Comparison of ENCODE assay signal across 18 cellular contexts in the genomic region with DNA sequence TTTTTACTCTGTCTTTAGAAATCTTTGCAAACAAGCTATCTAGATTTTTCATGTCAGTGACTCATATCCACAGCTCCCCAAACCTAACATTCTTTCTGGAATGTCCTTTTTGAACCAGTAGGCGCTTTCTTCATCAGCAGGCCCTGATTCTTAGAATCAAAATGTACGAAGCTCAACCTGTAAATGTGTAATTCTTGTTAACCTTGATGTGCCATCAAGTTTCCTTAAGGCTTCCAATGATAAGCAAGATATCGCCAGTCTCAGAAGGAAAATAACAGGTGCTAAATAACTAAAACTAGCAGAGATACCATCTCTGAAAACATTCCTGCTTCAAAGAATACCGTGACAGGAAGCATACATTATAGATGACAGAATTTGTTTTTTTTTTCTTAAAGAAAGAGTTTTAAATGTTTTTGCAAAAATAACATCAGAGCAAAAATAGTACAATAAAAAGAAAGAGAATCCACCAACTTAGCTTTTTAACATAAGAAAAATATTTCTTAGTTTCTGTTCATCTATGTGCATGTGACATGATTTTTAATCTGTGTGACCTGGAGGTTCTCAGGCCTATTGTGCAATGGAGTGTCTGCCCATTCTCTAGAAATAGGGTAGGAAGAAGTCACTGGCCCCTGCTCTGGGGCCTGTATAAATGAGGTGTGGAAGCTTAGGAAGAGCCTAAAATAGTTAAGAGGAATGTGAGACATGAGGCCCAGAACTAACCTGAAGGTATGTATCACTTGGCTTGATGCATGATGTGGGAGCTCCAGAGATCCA. TPM values are rescaled to one million over a fixed set of nuclear protein-coding genes. Genes with fewer than 3 reads are reported as not detected.
A peak's percentile ranks its signal among the peaks of the same experiment; 100 is the strongest.
DNase-seq lines count a peak whose midpoint lies in the region; FAIRE-seq and TF ChIP-seq lines count a peak whose summit lies in the region.
"Had no signal": no experiment of that assay in that cellular context is flagged by ENCODE, and none has a peak within 500 bp of the region (broad histone marks: within the 10 kb centered on the region; RNA-seq: fewer than 3 reads in every experiment).

No MANE protein-coding gene starts in this region.

- peak overlapping the region; percentile 39 for H3K27ac ChIP-seq in trophoblast cell (ENCODE audit: low read depth, low read length)
- H3K27ac ChIP-seq: neural progenitor cell, SJSA1, testis had no signal

- peak overlapping the region; percentile 75 for H3K27ac Mint-ChIP-seq in activated naive CD4-positive, alpha-beta T cell treated with anti-CD3 and anti-CD28 coated beads for 36 hours
- H3K27ac Mint-ChIP-seq: activated CD8-positive, alpha-beta T cell treated with anti-CD3 and anti-CD28 coated beads for 36 hours; immature natural killer cell; neural progenitor cell had no signal

- H3K27me3 ChIP-seq in trophoblast cell (ENCODE audit: insufficient read depth, low read length): no peaks in the 10 kb centered on the region
- H3K27me3 ChIP-seq: neural progenitor cell, SJSA1, testis had no signal

- no peak overlapping the region for H3K23ac ChIP-seq in trophoblast cell (ENCODE audit: low read length)

- H2AFZ ChIP-seq in trophoblast cell (ENCODE audit: insufficient read depth, low read length, poor library complexity): no peak overlapping the region
- H2AFZ ChIP-seq: neural progenitor cell had no signal

- H3K9ac ChIP-seq in trophoblast cell (ENCODE audit: low read length): no peak overlapping the region
- H3K9ac ChIP-seq: neural progenitor cell had no signal

- H3K4me3 Mint-ChIP-seq in activated naive CD4-positive, alpha-beta T cell treated with anti-CD3 and anti-CD28 coated beads for 36 hours: no peak overlapping the region
- H3K4me3 Mint-ChIP-seq: activated CD8-positive, alpha-beta T cell treated with anti-CD3 and anti-CD28 coated beads for 36 hours; immature natural killer cell; neural progenitor cell had no signal

- no peak for FAIRE-seq in D721Med (lab: Jason Lieb, UNC)

- no peaks in the 10 kb centered on the region for H3K36me3 Mint-ChIP-seq in activated naive CD4-positive, alpha-beta T cell treated with anti-CD3 and anti-CD28 coated beads for 36 hours (ENCODE audit: low read depth)
- H3K36me3 Mint-ChIP-seq: immature natural killer cell, neural progenitor cell had no signal

- H3K4me1 ChIP-seq in trophoblast cell (ENCODE audit: control insufficient read depth in 1 of 2, insufficient read depth in 2 of 2, low read length in 2 of 2): peaks cover 22 to 36% of the 10 kb centered on the region in 2 experiments
- H3K4me1 ChIP-seq: neural progenitor cell, testis had no signal

- peaks cover 16% of the 10 kb centered on the region for H3K4me1 Mint-ChIP-seq in activated naive CD4-positive, alpha-beta T cell treated with anti-CD3 and anti-CD28 coated beads for 36 hours (ENCODE audit: low read depth)
- H3K4me1 Mint-ChIP-seq: immature natural killer cell, neural progenitor cell had no signal

- H2BK120ac ChIP-seq in trophoblast cell (ENCODE audit: insufficient read depth, low read length, poor library complexity): no peak overlapping the region

- TF ChIP-seq CTCF in D721Med (IDR thresholded peaks at IDR 0.05; ENCODE audit: insufficient read depth, missing control alignments): no peak

- H2BK5ac ChIP-seq in trophoblast cell (ENCODE audit: low read depth, low read length, poor library complexity): no peak overlapping the region

- intact Hi-C loops in activated naive CD4-positive, alpha-beta T cell treated with anti-CD3 and anti-CD28 coated beads for 36 hours (cut with micrococcal nuclease): loop anchor here (1.0 to 5.0 kb wide), 2 partner anchors 15 to 184 kb away; partner anchors contain the start of genes EID1 and SECISBP2L

- H3K4ac ChIP-seq in trophoblast cell (ENCODE audit: low read depth, low read length): no peak overlapping the region

- H3K9me3 ChIP-seq in trophoblast cell (ENCODE audit: insufficient read depth, low read depth, low read length): no peaks in the 10 kb centered on the region
- H3K9me3 ChIP-seq: SJSA1, testis had no signal

- no CpG with 5 or more reads among the region's 4 CpGs for WGBS in trophoblast cell (ENCODE audit: extremely low coverage, insufficient coverage, insufficient read length)

- no peak overlapping the region for H4K8ac ChIP-seq in trophoblast cell (ENCODE audit: low read depth, low read length)

- H3K79me1 ChIP-seq in trophoblast cell (ENCODE audit: low read length): peaks cover 19% of the 10 kb centered on the region

- H3K4me2 ChIP-seq in trophoblast cell (ENCODE audit: low read length): no peak overlapping the region
- H3K4me2 ChIP-seq: neural progenitor cell had no signal

- no peak for DNase-seq in activated naive CD4-positive, alpha-beta T cell treated with anti-CD3 and anti-CD28 coated beads for 36 hours
- no peak for DNase-seq in activated naive CD4-positive, alpha-beta T cell treated with Interleukin-2 at 50 U/mL for 16 hours
- peak; percentile 19 for DNase-seq in M059J (ENCODE audit: low read depth)
- DNase-seq in dermis blood vessel endothelial cell: peak; percentile 44
- DNase-seq in trophoblast cell: peak in 1 of 2 donors; percentile 38
- no peak for DNase-seq in D721Med (ENCODE audit: insufficient read length, low spot score)
- no peak for DNase-seq in germinal center (ENCODE audit: low spot score)
- DNase-seq in COLO668 (lab: John Stamatoyannopoulos, UW; ENCODE audit: unreplicated experiment): no peak
- DNase-seq: activated CD8-positive, alpha-beta T cell treated with anti-CD3 and anti-CD28 coated beads for 36 hours; activated effector memory CD4-positive, alpha-beta T cell treated with anti-CD3 and anti-CD28 coated beads, Interleukin-2, amount 50 U/mL, for 16 hours; GOT3; immature natural killer cell; NCI-H1417; NCI-H345; right cardiac atrium; testis had no signal

- no peak overlapping the region for H4K12ac ChIP-seq in trophoblast cell (ENCODE audit: low read depth, low read length)

- no peaks in the 10 kb centered on the region for H3K27me3 Mint-ChIP-seq in activated naive CD4-positive, alpha-beta T cell treated with anti-CD3 and anti-CD28 coated beads for 36 hours (ENCODE audit: low read depth)
- H3K27me3 Mint-ChIP-seq: activated CD8-positive, alpha-beta T cell treated with anti-CD3 and anti-CD28 coated beads for 36 hours had no signal

- H4K91ac ChIP-seq in trophoblast cell (ENCODE audit: low read depth, low read length): no peak overlapping the region

- no peaks in the 10 kb centered on the region for H3K36me3 ChIP-seq in trophoblast cell (ENCODE audit: control insufficient read depth in 1 of 2, insufficient read depth in 2 of 2, low read length in 2 of 2)
- H3K36me3 ChIP-seq: neural progenitor cell, SJSA1 had no signal

- no peak overlapping the region for H3K18ac ChIP-seq in trophoblast cell (ENCODE audit: low read length)

- no peak overlapping the region for H3K14ac ChIP-seq in trophoblast cell (ENCODE audit: low read length)

- CTCF ChIA-PET in activated naive CD4-positive, alpha-beta T cell treated with anti-CD3 and anti-CD28 coated beads for 36 hours (lab: Charles Lee): interaction anchor here (0.6 to 1.2 kb wide), 4 partner anchors 8 to 39 kb away, joined by 3 to 4 read pairs (median 3); partner anchors contain the start of gene SECISBP2L

- H3K9me3 Mint-ChIP-seq in activated naive CD4-positive, alpha-beta T cell treated with anti-CD3 and anti-CD28 coated beads for 36 hours: no peaks in the 10 kb centered on the region
- H3K9me3 Mint-ChIP-seq: activated CD8-positive, alpha-beta T cell treated with anti-CD3 and anti-CD28 coated beads for 36 hours; immature natural killer cell; neural progenitor cell had no signal

- H3K79me2 ChIP-seq in trophoblast cell (ENCODE audit: control insufficient read depth, insufficient read depth, low read length, poor library complexity): peaks cover 2% of the 10 kb centered on the region

- no peak overlapping the region for H2BK12ac ChIP-seq in trophoblast cell (ENCODE audit: low read length)

- H3K4me3 ChIP-seq in trophoblast cell (ENCODE audit: low read depth, low read length): no peak overlapping the region
- H3K4me3 ChIP-seq: neural progenitor cell, SJSA1, testis had no signal

- no peak overlapping the region for H2AK5ac ChIP-seq in trophoblast cell (ENCODE audit: low read length)

RNA-seq across cellular contexts. Expression of gene SECISBP2L, which starts 14.7 kb away (rescaled TPM):
- total RNA-seq in activated naive CD4-positive, alpha-beta T cell treated with anti-CD3 and anti-CD28 coated beads for 36 hours: 10 to 100 TPM; 17.4 to 18.6 TPM
- total RNA-seq in M059J (2014; rRNA removed; shearing (Covaris generic)): 15.0 and 19.7 TPM in 2 replicates
- total RNA-seq in dermis blood vessel endothelial cell: 32.7 and 36.1 TPM in 2 replicates
- 29.4 and 32.9 TPM in 2 replicates for polyA plus RNA-seq in trophoblast cell (2013)

Comparison
In these comparisons a context has a peak if more than half of its experiments do, and no peak if none do; other contexts are left out.
1. DNase-seq: peak in M059J (single experiment) and dermis blood vessel endothelial cell (single experiment); none in activated naive CD4-positive, alpha-beta T cell treated with anti-CD3 and anti-CD28 coated beads for 36 hours (single experiment), activated naive CD4-positive, alpha-beta T cell treated with Interleukin-2 at 50 U/mL for 16 hours (single experiment), D721Med (single experiment), germinal center (single experiment) and COLO668 (single experiment).